In genomic region chr1:80657707-80658106, GRCh38 we compare ENCODE assay signal across 18 cellular contexts.
"Had no signal": no experiment of that assay in that cellular context is flagged by ENCODE, and none has a peak within 500 bp of the region (broad histone marks: within the 10 kb centered on the region; RNA-seq: fewer than 3 reads in every experiment).

No MANE protein-coding gene starts in this region.

- H3K4me1 ChIP-seq: heart left ventricle, psoas muscle, suprapubic skin, upper lobe of left lung had no signal

- H3K27me3 ChIP-seq: cardiac muscle cell, heart left ventricle, suprapubic skin, upper lobe of left lung had no signal

- H3K27ac ChIP-seq: cardiac muscle cell, heart left ventricle, psoas muscle, suprapubic skin, upper lobe of left lung, VCaP had no signal

- DNase-seq: activated CD4-positive, alpha-beta T cell treated with anti-CD3 and anti-CD28 coated beads for 48 hours; activated naive CD4-positive, alpha-beta T cell treated with anti-CD3 and anti-CD28 coated beads for 36 hours; heart left ventricle; mucosa of descending colon; natural killer cell; psoas muscle; stimulated activated CD4-positive, alpha-beta T cell treated with anti-CD3 and anti-CD28 coated beads, Interleukin-4, amount 100 ng/mL, for 1 hour; stimulated activated CD8-positive, alpha-beta memory T cell treated with anti-CD3 and anti-CD28 coated beads, Interleukin-4, amount 100 ng/mL, for 48 hours; stimulated activated naive CD8-positive, alpha-beta T cell treated with anti-CD3 and anti-CD28 coated beads, Interleukin-15, Interleukin-2, amounts not matched to agents 100 U/mL and 50 U/mL, for 24 hours; T-cell; T1000; upper lobe of left lung had no signal

- H3K4me3 ChIP-seq: cardiac muscle cell, heart left ventricle, lung, mucosa of descending colon, psoas muscle, suprapubic skin, upper lobe of left lung had no signal

- ATAC-seq: activated T-helper 17 cell treated with anti-CD3 and anti-CD28 coated beads, Interleukin-2, amount 50 U/mL, for 72 hours; heart left ventricle; mucosa of descending colon; natural killer cell; psoas muscle; stimulated activated naive CD8-positive, alpha-beta T cell treated with anti-CD3 and anti-CD28 coated beads, Interleukin-15, Interleukin-2, amounts not matched to agents 100 U/mL and 50 U/mL, for 24 hours; T-cell had no signal

- H3K36me3 ChIP-seq: cardiac muscle cell, heart left ventricle, suprapubic skin, upper lobe of left lung had no signal

- H3K9me3 ChIP-seq: heart left ventricle, mucosa of descending colon, psoas muscle, suprapubic skin, upper lobe of left lung had no signal

- FAIRE-seq: frontal cortex had no signal
